In the genomic region with DNA sequence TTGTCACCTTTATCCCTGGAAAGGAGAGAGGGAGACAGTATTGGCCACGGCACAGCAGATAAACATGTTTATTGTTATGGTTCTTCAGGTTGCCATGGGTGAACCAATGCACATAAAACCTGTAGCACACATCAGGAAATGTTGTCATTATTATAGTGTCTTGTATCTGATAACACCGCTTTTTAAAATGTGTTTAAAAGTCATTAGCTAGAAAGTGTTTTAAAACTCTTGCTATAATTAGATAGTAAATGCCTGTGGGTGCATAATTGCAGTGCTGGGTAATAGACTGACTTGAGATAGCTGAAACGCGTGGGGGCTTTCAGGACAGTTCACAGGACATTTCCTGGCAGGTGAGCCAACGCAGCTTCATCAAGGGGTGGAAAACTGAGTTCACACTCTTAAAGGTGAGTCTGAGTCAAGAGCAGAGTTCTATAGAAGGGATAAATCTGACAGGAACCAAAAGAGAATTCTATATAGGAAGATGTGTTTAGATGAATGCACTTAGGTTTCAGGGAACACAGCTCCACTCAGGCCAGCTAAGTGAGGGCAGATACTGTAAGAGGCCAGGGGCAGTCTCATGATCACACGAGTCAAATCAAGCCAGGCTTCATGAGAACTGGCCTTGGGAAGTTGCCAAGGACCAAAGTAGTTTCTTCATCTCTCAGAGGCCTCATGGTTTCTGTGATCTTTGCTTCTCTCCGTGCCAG, we compare ENCODE assay signal across 10 cellular contexts. TPM values are rescaled to one million over a fixed set of nuclear protein-coding genes. Genes with fewer than 3 reads are reported as not detected.
A peak's percentile ranks its signal among the peaks of the same experiment; 100 is the strongest.
DNase-seq lines count a peak whose midpoint lies in the region; ATAC-seq, FAIRE-seq and TF ChIP-seq lines count a peak whose summit lies in the region.
"Had no signal": no experiment of that assay in that cellular context is flagged by ENCODE, and none has a peak within 500 bp of the region (broad histone marks: within the 10 kb centered on the region; RNA-seq: fewer than 3 reads in every experiment).

No MANE protein-coding gene starts in this region.

- no peaks in the 10 kb centered on the region for H3K36me3 ChIP-seq in small intestine (ENCODE audit: control insufficient read depth in 2 of 2, insufficient read depth in 2 of 2, low read length in 2 of 2)
- H3K36me3 ChIP-seq: BLaER1 treated with 17β-estradiol and CSF1 and Interleukin-3, amounts not matched to agents 10 nM and 100 nM; SJCRH30 had no signal

- H3K27ac ChIP-seq in small intestine (ENCODE audit: low read depth in 1 of 2, low read length in 1 of 2): peak overlapping the region; percentile 8 to 79
- H3K27ac ChIP-seq: BLaER1 treated with 17β-estradiol and CSF1 and Interleukin-3, amounts not matched to agents 10 nM and 100 nM; SJCRH30 had no signal

- peak; percentile 39 for DNase-seq in activated CD4-positive, alpha-beta T cell treated with anti-CD3 and anti-CD28 coated beads for 48 hours
- no peak for DNase-seq in activated CD4-positive, alpha-beta T cell treated with anti-CD3 and anti-CD28 coated beads, Interleukin-2, amount 50 U/mL, for 1 hour
- peak; percentile 10 for DNase-seq in RPMI8226
- peak; percentile 53 for DNase-seq in Right ventricle myocardium superior
- peak; percentile 90 for DNase-seq in small intestine
- no peak for DNase-seq in NCI-H345 treated with DMSO at 0.1 percent for 48 hours (lab: John Stamatoyannopoulos, UW; ENCODE audit: unreplicated experiment)
- DNase-seq in GM10266 (ENCODE audit: extremely low spot score): no peak
- DNase-seq: SJCRH30 had no signal

- ATAC-seq in Right ventricle myocardium superior (ENCODE audit: poor library complexity) (peak; percentile 90), HG02840 (IDR thresholded peaks at IDR 0.05; ENCODE audit: low FRiP score, unreplicated experiment) (no peak)

- no peak overlapping the region for H3K4me3 ChIP-seq in small intestine (ENCODE audit: low read depth in 1 of 2, low read length in 2 of 2)
- H3K4me3 ChIP-seq: BLaER1 treated with 17β-estradiol and CSF1 and Interleukin-3, amounts not matched to agents 10 nM and 100 nM; SJCRH30 had no signal

- H3K4me1 ChIP-seq in small intestine (ENCODE audit: control insufficient read depth in 2 of 2, insufficient read depth in 1 of 2, low read depth in 1 of 2, low read length in 1 of 2): peaks cover 3 to 7% of the 10 kb centered on the region in 2 donors
- H3K4me1 ChIP-seq: SJCRH30 had no signal

- H3K27me3 ChIP-seq in small intestine (ENCODE audit: control insufficient read depth in 2 of 2, insufficient read depth in 2 of 2, low read length in 2 of 2): no peaks in the 10 kb centered on the region
- H3K27me3 ChIP-seq: BLaER1 treated with 17β-estradiol and CSF1 and Interleukin-3, amounts not matched to agents 10 nM and 100 nM; SJCRH30 had no signal

- WGBS in small intestine, 3 donors: 20 to 46% (median 25%) methylated on average over 7 of the region's 7 CpGs

- H3K9me3 ChIP-seq in small intestine (ENCODE audit: control insufficient read depth, low read depth): no peaks in the 10 kb centered on the region
- H3K9me3 ChIP-seq: BLaER1 treated with 17β-estradiol and CSF1 and Interleukin-3, amounts not matched to agents 10 nM and 100 nM; SJCRH30 had no signal

- intact Hi-C loops in Right ventricle myocardium superior (cut with DNase I): no loop called here

- no peak for FAIRE-seq in small intestine (lab: Jason Lieb, UNC)

- TF ChIP-seq CTCF in GM10266 (IDR thresholded peaks at IDR 0.05; ENCODE audit: control insufficient read depth, insufficient read depth, low read depth, missing control alignments): no peak

RNA-seq across cellular contexts. Expression of a gene that starts 35.6 kb away (rescaled TPM):
- total RNA-seq in Right ventricle myocardium superior: 58.6 TPM
- polyA plus RNA-seq in small intestine: 10 to 100 TPM; 18.8 to 29.3 (median 18.9) TPM

Comparison
In these comparisons a context has a peak if more than half of its experiments do, and no peak if none do; other contexts are left out.
1. DNase-seq: peak in activated CD4-positive, alpha-beta T cell treated with anti-CD3 and anti-CD28 coated beads for 48 hours (single experiment), RPMI8226 (single experiment), Right ventricle myocardium superior (single experiment) and small intestine (single experiment); none in activated CD4-positive, alpha-beta T cell treated with anti-CD3 and anti-CD28 coated beads, Interleukin-2, amount 50 U/mL, for 1 hour (single experiment), NCI-H345 treated with DMSO at 0.1 percent for 48 hours (single experiment) and GM10266 (single experiment).